In the genomic region with DNA sequence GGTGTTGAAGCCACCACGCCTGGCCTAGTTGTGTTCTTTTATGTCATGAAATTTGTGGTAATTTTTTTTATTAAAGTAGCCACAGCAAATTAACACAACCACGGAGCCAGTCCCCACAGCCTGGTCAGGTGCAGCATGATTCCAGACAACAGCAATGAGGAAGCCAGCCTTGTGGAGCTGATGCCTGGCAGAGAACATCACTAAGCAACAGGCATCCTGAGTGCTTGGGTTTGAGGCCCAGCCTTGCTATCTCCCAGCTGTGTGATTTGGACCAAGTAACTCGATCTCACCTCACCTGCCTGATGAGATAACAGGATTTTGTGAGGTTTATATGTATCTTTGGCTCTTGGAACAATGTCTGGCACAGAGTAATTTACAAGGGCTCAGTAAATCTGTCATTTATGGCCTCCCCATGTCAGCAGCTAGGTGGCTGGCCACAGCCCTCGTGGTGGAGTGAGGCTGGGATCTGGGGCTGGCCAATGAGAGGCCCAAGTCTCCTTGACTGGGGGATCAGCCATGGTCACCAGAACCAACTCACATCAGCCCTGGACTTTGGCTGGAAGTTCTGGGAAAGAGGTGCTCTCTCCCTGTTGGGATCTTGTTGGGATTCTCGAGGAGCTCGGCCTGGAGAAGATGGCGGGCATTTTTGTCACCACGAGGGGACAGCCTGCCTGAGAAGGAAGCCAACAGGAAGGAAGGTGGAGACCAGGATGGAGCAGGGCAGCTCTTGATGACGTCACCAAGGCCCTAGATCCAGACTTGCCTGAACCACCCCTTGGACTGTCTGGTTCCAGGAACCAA, we compare ENCODE assay signal across 1 cellular context.
TF ChIP-seq lines count a peak whose summit lies in the region.

No MANE protein-coding gene starts in this region.

TF ChIP-seq in K562, 482 proteins besides CTCF, POLR2A, EP300 and RAD21 (continued from another document and continues in another):
- TF ChIP-seq YY1 (IDR thresholded peaks at IDR 0.05; ENCODE audit: borderline replicate concordance in 1 of 3, control insufficient read depth in 1 of 3, extremely low read depth in 1 of 3, insufficient read depth in 3 of 3, insufficient read length in 1 of 3, insufficient replicate concordance in 2 of 3, low read depth in 1 of 3, low read length in 2 of 3) (peak in 1 of 3 experiments; percentile 36), MEIS2 (IDR thresholded peaks at IDR 0.05; ENCODE audit: partially characterized antibody) (peak; percentile 43), CREB1 (IDR thresholded peaks at IDR 0.05) (peak; percentile 16; the same call in 1 of the 2 replicates), CREB1 (CRISPR knock-in tag; IDR thresholded peaks at IDR 0.05) (peak; percentile 42; the same call in 1 of the 2 replicates), MAFG (tag; conservative IDR thresholded peaks at IDR 0.05) (no peak), CREM (IDR thresholded peaks at IDR 0.05; ENCODE audit: low read depth) (peak; percentile 63), DMBX1 (CRISPR knock-in tag; IDR thresholded peaks at IDR 0.05; ENCODE audit: borderline replicate concordance) (no peak), ZNF140 (CRISPR knock-in tag; IDR thresholded peaks at IDR 0.05) (no peak)
- TF ChIP-seq, protein P1, sequence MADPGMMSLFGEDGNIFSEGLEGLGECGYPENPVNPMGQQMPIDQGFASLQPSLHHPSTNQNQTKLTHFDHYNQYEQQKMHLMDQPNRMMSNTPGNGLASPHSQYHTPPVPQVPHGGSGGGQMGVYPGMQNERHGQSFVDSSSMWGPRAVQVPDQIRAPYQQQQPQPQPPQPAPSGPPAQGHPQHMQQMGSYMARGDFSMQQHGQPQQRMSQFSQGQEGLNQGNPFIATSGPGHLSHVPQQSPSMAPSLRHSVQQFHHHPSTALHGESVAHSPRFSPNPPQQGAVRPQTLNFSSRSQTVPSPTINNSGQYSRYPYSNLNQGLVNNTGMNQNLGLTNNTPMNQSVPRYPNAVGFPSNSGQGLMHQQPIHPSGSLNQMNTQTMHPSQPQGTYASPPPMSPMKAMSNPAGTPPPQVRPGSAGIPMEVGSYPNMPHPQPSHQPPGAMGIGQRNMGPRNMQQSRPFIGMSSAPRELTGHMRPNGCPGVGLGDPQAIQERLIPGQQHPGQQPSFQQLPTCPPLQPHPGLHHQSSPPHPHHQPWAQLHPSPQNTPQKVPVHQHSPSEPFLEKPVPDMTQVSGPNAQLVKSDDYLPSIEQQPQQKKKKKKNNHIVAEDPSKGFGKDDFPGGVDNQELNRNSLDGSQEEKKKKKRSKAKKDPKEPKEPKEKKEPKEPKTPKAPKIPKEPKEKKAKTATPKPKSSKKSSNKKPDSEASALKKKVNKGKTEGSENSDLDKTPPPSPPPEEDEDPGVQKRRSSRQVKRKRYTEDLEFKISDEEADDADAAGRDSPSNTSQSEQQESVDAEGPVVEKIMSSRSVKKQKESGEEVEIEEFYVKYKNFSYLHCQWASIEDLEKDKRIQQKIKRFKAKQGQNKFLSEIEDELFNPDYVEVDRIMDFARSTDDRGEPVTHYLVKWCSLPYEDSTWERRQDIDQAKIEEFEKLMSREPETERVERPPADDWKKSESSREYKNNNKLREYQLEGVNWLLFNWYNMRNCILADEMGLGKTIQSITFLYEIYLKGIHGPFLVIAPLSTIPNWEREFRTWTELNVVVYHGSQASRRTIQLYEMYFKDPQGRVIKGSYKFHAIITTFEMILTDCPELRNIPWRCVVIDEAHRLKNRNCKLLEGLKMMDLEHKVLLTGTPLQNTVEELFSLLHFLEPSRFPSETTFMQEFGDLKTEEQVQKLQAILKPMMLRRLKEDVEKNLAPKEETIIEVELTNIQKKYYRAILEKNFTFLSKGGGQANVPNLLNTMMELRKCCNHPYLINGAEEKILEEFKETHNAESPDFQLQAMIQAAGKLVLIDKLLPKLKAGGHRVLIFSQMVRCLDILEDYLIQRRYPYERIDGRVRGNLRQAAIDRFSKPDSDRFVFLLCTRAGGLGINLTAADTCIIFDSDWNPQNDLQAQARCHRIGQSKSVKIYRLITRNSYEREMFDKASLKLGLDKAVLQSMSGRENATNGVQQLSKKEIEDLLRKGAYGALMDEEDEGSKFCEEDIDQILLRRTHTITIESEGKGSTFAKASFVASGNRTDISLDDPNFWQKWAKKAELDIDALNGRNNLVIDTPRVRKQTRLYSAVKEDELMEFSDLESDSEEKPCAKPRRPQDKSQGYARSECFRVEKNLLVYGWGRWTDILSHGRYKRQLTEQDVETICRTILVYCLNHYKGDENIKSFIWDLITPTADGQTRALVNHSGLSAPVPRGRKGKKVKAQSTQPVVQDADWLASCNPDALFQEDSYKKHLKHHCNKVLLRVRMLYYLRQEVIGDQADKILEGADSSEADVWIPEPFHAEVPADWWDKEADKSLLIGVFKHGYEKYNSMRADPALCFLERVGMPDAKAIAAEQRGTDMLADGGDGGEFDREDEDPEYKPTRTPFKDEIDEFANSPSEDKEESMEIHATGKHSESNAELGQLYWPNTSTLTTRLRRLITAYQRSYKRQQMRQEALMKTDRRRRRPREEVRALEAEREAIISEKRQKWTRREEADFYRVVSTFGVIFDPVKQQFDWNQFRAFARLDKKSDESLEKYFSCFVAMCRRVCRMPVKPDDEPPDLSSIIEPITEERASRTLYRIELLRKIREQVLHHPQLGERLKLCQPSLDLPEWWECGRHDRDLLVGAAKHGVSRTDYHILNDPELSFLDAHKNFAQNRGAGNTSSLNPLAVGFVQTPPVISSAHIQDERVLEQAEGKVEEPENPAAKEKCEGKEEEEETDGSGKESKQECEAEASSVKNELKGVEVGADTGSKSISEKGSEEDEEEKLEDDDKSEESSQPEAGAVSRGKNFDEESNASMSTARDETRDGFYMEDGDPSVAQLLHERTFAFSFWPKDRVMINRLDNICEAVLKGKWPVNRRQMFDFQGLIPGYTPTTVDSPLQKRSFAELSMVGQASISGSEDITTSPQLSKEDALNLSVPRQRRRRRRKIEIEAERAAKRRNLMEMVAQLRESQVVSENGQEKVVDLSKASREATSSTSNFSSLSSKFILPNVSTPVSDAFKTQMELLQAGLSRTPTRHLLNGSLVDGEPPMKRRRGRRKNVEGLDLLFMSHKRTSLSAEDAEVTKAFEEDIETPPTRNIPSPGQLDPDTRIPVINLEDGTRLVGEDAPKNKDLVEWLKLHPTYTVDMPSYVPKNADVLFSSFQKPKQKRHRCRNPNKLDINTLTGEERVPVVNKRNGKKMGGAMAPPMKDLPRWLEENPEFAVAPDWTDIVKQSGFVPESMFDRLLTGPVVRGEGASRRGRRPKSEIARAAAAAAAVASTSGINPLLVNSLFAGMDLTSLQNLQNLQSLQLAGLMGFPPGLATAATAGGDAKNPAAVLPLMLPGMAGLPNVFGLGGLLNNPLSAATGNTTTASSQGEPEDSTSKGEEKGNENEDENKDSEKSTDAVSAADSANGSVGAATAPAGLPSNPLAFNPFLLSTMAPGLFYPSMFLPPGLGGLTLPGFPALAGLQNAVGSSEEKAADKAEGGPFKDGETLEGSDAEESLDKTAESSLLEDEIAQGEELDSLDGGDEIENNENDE (IDR thresholded peaks at IDR 0.05; ENCODE audit: low read depth, low read length): no peak
- TF ChIP-seq, protein P2, sequence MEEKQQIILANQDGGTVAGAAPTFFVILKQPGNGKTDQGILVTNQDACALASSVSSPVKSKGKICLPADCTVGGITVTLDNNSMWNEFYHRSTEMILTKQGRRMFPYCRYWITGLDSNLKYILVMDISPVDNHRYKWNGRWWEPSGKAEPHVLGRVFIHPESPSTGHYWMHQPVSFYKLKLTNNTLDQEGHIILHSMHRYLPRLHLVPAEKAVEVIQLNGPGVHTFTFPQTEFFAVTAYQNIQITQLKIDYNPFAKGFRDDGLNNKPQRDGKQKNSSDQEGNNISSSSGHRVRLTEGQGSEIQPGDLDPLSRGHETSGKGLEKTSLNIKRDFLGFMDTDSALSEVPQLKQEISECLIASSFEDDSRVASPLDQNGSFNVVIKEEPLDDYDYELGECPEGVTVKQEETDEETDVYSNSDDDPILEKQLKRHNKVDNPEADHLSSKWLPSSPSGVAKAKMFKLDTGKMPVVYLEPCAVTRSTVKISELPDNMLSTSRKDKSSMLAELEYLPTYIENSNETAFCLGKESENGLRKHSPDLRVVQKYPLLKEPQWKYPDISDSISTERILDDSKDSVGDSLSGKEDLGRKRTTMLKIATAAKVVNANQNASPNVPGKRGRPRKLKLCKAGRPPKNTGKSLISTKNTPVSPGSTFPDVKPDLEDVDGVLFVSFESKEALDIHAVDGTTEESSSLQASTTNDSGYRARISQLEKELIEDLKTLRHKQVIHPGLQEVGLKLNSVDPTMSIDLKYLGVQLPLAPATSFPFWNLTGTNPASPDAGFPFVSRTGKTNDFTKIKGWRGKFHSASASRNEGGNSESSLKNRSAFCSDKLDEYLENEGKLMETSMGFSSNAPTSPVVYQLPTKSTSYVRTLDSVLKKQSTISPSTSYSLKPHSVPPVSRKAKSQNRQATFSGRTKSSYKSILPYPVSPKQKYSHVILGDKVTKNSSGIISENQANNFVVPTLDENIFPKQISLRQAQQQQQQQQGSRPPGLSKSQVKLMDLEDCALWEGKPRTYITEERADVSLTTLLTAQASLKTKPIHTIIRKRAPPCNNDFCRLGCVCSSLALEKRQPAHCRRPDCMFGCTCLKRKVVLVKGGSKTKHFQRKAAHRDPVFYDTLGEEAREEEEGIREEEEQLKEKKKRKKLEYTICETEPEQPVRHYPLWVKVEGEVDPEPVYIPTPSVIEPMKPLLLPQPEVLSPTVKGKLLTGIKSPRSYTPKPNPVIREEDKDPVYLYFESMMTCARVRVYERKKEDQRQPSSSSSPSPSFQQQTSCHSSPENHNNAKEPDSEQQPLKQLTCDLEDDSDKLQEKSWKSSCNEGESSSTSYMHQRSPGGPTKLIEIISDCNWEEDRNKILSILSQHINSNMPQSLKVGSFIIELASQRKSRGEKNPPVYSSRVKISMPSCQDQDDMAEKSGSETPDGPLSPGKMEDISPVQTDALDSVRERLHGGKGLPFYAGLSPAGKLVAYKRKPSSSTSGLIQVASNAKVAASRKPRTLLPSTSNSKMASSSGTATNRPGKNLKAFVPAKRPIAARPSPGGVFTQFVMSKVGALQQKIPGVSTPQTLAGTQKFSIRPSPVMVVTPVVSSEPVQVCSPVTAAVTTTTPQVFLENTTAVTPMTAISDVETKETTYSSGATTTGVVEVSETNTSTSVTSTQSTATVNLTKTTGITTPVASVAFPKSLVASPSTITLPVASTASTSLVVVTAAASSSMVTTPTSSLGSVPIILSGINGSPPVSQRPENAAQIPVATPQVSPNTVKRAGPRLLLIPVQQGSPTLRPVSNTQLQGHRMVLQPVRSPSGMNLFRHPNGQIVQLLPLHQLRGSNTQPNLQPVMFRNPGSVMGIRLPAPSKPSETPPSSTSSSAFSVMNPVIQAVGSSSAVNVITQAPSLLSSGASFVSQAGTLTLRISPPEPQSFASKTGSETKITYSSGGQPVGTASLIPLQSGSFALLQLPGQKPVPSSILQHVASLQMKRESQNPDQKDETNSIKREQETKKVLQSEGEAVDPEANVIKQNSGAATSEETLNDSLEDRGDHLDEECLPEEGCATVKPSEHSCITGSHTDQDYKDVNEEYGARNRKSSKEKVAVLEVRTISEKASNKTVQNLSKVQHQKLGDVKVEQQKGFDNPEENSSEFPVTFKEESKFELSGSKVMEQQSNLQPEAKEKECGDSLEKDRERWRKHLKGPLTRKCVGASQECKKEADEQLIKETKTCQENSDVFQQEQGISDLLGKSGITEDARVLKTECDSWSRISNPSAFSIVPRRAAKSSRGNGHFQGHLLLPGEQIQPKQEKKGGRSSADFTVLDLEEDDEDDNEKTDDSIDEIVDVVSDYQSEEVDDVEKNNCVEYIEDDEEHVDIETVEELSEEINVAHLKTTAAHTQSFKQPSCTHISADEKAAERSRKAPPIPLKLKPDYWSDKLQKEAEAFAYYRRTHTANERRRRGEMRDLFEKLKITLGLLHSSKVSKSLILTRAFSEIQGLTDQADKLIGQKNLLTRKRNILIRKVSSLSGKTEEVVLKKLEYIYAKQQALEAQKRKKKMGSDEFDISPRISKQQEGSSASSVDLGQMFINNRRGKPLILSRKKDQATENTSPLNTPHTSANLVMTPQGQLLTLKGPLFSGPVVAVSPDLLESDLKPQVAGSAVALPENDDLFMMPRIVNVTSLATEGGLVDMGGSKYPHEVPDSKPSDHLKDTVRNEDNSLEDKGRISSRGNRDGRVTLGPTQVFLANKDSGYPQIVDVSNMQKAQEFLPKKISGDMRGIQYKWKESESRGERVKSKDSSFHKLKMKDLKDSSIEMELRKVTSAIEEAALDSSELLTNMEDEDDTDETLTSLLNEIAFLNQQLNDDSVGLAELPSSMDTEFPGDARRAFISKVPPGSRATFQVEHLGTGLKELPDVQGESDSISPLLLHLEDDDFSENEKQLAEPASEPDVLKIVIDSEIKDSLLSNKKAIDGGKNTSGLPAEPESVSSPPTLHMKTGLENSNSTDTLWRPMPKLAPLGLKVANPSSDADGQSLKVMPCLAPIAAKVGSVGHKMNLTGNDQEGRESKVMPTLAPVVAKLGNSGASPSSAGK (IDR thresholded peaks at IDR 0.05): peak; percentile 18; the same call in 1 of the 2 replicates
- TF ChIP-seq, protein P3, sequence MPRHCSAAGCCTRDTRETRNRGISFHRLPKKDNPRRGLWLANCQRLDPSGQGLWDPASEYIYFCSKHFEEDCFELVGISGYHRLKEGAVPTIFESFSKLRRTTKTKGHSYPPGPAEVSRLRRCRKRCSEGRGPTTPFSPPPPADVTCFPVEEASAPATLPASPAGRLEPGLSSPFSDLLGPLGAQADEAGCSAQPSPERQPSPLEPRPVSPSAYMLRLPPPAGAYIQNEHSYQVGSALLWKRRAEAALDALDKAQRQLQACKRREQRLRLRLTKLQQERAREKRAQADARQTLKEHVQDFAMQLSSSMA (CRISPR knock-in tag; IDR thresholded peaks at IDR 0.05): no peak
- TF ChIP-seq, protein P4, sequence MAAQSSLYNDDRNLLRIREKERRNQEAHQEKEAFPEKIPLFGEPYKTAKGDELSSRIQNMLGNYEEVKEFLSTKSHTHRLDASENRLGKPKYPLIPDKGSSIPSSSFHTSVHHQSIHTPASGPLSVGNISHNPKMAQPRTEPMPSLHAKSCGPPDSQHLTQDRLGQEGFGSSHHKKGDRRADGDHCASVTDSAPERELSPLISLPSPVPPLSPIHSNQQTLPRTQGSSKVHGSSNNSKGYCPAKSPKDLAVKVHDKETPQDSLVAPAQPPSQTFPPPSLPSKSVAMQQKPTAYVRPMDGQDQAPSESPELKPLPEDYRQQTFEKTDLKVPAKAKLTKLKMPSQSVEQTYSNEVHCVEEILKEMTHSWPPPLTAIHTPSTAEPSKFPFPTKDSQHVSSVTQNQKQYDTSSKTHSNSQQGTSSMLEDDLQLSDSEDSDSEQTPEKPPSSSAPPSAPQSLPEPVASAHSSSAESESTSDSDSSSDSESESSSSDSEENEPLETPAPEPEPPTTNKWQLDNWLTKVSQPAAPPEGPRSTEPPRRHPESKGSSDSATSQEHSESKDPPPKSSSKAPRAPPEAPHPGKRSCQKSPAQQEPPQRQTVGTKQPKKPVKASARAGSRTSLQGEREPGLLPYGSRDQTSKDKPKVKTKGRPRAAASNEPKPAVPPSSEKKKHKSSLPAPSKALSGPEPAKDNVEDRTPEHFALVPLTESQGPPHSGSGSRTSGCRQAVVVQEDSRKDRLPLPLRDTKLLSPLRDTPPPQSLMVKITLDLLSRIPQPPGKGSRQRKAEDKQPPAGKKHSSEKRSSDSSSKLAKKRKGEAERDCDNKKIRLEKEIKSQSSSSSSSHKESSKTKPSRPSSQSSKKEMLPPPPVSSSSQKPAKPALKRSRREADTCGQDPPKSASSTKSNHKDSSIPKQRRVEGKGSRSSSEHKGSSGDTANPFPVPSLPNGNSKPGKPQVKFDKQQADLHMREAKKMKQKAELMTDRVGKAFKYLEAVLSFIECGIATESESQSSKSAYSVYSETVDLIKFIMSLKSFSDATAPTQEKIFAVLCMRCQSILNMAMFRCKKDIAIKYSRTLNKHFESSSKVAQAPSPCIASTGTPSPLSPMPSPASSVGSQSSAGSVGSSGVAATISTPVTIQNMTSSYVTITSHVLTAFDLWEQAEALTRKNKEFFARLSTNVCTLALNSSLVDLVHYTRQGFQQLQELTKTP (IDR thresholded peaks at IDR 0.05; ENCODE audit: low read depth in 1 of 2, partially characterized antibody in 2 of 2): no peak
